ENCODE assay signal across 1 cellular context in the genomic region with DNA sequence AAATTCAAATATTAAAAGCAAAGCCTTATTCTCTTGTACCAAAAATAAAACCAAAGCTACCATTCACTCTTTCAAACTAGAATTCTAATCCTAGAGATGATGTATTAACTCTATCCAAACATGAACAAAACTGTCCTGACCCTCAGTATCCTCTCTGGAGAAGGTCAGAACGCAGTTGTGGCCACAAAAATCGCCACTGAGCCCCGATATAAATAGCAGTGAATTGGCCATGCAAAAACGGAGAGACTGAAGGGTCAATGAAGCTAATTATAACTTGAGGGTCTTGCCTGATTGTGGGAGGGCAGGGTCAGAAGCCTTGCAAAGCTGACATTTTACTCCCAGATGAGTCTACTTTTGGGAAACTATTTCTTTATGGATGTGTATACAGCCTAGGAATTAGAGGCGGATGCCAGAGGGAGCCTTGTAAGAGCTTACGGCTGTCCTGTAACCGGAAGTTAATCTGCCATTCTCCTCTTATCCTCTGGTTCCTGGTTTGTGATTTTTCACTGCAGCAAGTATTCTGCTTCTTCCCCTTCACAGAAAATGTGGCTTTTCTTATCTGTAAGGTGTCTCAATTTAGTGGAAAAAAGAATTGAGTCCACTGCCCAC.
TF ChIP-seq lines count a peak whose summit lies in the region.

No MANE protein-coding gene starts in this region.

TF ChIP-seq in GM23338, 12 proteins besides CTCF, POLR2A, EP300 and RAD21:
- TF ChIP-seq REST (IDR thresholded peaks at IDR 0.05; ENCODE audit: unreplicated experiment) (no peak), STAT1 (IDR thresholded peaks at IDR 0.05; ENCODE audit: unreplicated experiment) (no peak)
